Comparison of ENCODE assay signal across 9 cellular contexts in the genomic region with DNA sequence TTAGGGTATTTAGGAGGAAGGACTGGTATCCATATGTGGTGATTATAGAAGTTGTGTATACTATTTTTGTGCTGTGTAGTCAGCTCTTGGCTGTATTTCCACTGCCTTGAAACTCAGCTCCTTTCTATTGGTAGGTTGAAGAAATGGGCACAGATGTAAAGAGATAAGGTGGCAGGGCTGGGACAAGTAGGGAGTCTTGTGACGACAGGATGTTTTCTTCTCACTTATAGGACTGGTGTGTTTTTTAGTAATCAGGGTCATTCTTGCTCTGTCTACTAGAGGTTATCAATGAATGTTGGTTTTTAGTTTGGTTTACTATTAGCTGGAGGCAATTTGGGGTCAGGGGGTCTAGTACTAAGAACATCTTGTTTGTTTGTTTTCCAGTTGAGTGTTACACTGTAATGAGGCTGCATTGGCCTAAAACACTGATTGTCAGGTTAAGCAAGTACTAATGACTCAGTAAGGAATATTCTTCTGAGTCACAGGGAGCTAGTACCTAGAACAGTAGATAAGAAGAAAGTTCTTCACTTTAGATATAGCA. TPM values are rescaled to one million over a fixed set of nuclear protein-coding genes. Genes with fewer than 3 reads are reported as not detected.
A peak's percentile ranks its signal among the peaks of the same experiment; 100 is the strongest.
DNase-seq lines count a peak whose midpoint lies in the region; ATAC-seq and TF ChIP-seq lines count a peak whose summit lies in the region.
"Had no signal": no experiment of that assay in that cellular context is flagged by ENCODE, and none has a peak within 500 bp of the region (broad histone marks: within the 10 kb centered on the region; RNA-seq: fewer than 3 reads in every experiment).

No MANE protein-coding gene starts in this region.

- H3K4me3 ChIP-seq in Panc1 (ENCODE audit: low read depth in 2 of 2, low read length in 2 of 2): no peak overlapping the region
- no peak overlapping the region for H3K4me3 ChIP-seq in epithelial cell of proximal tubule (ENCODE audit: low read depth, low read length)
- H3K4me3 ChIP-seq: colonic mucosa had no signal

- ATAC-seq in Panc1 (peak; percentile 63; the same call in 1 of the 2 replicates), HG02852 (IDR thresholded peaks at IDR 0.05; ENCODE audit: unreplicated experiment) (no peak), GM19328 (IDR thresholded peaks at IDR 0.05; ENCODE audit: unreplicated experiment) (no peak)

- H3K36me3 ChIP-seq in Panc1 (ENCODE audit: control insufficient read depth, insufficient read depth, low read length): peaks cover 5% of the 10 kb centered on the region; the same call in 1 of the 2 replicates

- H3K27ac ChIP-seq in Panc1 (ENCODE audit: low read length): no peak overlapping the region
- H3K27ac ChIP-seq: colonic mucosa had no signal

- intact Hi-C loops in Panc1 (cut with micrococcal nuclease; ENCODE audit: unreplicated experiment): no loop called here

- H3K27me3 ChIP-seq in Panc1 (ENCODE audit: control insufficient read depth, insufficient read depth, low read length): no peaks in the 10 kb centered on the region
- H3K27me3 ChIP-seq: colonic mucosa had no signal

- no peaks in the 10 kb centered on the region for H3K9me3 Mint-ChIP-seq in osteocyte (ENCODE audit: unreplicated experiment)

- CTCF ChIA-PET in Panc1 (lab: Charles Lee): no interaction called here

- no peak overlapping the region for H3K4me3 Mint-ChIP-seq in osteocyte (ENCODE audit: unreplicated experiment)

- no TSS peak for BruUV-seq in Panc1 (replicated peaks; lab: Mats Ljungman, UMichigan)

- peaks cover 43% of the 10 kb centered on the region for H3K36me3 Mint-ChIP-seq in osteocyte (ENCODE audit: unreplicated experiment)

- no peak for TF ChIP-seq CTCF in Panc1 (IDR thresholded peaks at IDR 0.05)
- no peak for TF ChIP-seq CTCF in epithelial cell of proximal tubule (conservative IDR thresholded peaks at IDR 0.05; ENCODE audit: low read depth, low read length)
- TF ChIP-seq CTCF in osteocyte (IDR thresholded peaks at IDR 0.05): no peak

- H3K9me3 ChIP-seq in Panc1 (ENCODE audit: control insufficient read depth, insufficient read depth, low read depth, low read length): no peaks in the 10 kb centered on the region
- H3K9me3 ChIP-seq: colonic mucosa had no signal

- peak overlapping the region; percentile 65 for H3K27ac Mint-ChIP-seq in osteocyte (ENCODE audit: unreplicated experiment)

- no peaks in the 10 kb centered on the region for H3K27me3 Mint-ChIP-seq in osteocyte (ENCODE audit: unreplicated experiment)

- POLR2A ChIA-PET in Panc1 (lab: Charles Lee): no interaction called here

- no peaks in the 10 kb centered on the region for H3K4me1 ChIP-seq in Panc1 (ENCODE audit: control insufficient read depth, insufficient read depth, low read length)
- H3K4me1 ChIP-seq: colonic mucosa had no signal

- peak; percentile 66 for DNase-seq in ELR (ENCODE audit: low read depth)
- DNase-seq in Panc1 (ENCODE audit: low read depth, low spot score): peak; percentile 25
- peak; percentile 41 for DNase-seq in epithelial cell of proximal tubule (ENCODE audit: low read depth)
- DNase-seq in osteocyte (ENCODE audit: extremely low spot score, unreplicated experiment): no peak
- DNase-seq in NCI-H2107 (lab: John Stamatoyannopoulos, UW): no peak
- no peak for DNase-seq in NCI-H187 treated with DMSO at 0.1 percent for 48 hours (lab: John Stamatoyannopoulos, UW)
- DNase-seq: colonic mucosa had no signal

- no peaks in the 10 kb centered on the region for H3K4me1 Mint-ChIP-seq in osteocyte (ENCODE audit: unreplicated experiment)

- in situ Hi-C loops in Panc1 (cut with HindIII; ENCODE audit: low pct_unique_long_range_greater_than_20kb, low sequenced_read_pairs): no loop called here

RNA-seq across cellular contexts. Expression of a gene that starts 11.8 kb away (rescaled TPM):
- 14.0 TPM for total RNA-seq in Panc1 (2021; ENCODE audit: unreplicated experiment)
- 1.8 TPM for polyA plus RNA-seq in Panc1 (2012; ENCODE audit: insufficient read length)
- 2.5 and 2.9 TPM in 2 replicates for total RNA-seq in epithelial cell of proximal tubule
- total RNA-seq in osteocyte: 21.0 and 21.9 TPM in 2 replicates

Comparison
In these comparisons a context has a peak if more than half of its experiments do, and no peak if none do; other contexts are left out.
1. DNase-seq: peak in ELR (single experiment), Panc1 (single experiment) and epithelial cell of proximal tubule (single experiment); none in osteocyte (single experiment), NCI-H2107 (single experiment) and NCI-H187 treated with DMSO at 0.1 percent for 48 hours (single experiment).